20 cellular contexts compared by ENCODE assay signal in the genomic region with DNA sequence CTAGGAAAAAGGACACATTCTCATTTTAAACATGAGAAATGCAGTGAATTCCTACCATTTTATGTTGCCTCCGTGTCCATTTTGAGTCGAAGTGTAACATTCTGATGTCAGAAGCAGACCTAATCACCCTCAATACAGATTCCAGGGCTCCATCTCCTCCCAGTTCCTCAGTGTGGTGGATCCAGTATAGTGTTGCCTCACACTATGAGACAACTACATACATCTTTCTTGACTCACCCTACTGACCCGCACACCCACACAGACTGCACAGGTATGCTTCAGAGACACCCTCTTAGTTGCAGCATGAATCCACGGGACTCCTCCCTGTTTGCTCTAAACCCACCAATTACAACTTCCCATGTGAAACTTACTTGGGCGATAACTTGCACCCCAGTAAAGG.
DNase-seq lines count a peak whose midpoint lies in the region; ATAC-seq and TF ChIP-seq lines count a peak whose summit lies in the region.
"Had no signal": no experiment of that assay in that cellular context is flagged by ENCODE, and none has a peak within 500 bp of the region (broad histone marks: within the 10 kb centered on the region; RNA-seq: fewer than 3 reads in every experiment).

No MANE protein-coding gene starts in this region.

- H3K9me3 ChIP-seq in breast epithelium = no peaks in the 10 kb centered on the region
- H3K9me3 ChIP-seq in RWPE2 (ENCODE audit: severe bottlenecking) = no peaks in the 10 kb centered on the region
- H3K9me3 ChIP-seq: SJSA1 had no signal

- CTCF ChIA-PET in MCF 10A (lab: Yijun Ruan, JAX) = interaction anchor here (0.9 to 1.3 kb wide), 2 partner anchors 11 to 17 kb away, joined by 4 to 5 read pairs; no protein-coding TSS in a partner anchor

- H3K27ac Mint-ChIP-seq in MCF 10A (ENCODE audit: low read depth, unreplicated experiment) = peak overlapping the region; percentile 58
- H3K27ac Mint-ChIP-seq: B cell; CD4-positive, alpha-beta T cell had no signal

- no peaks in the 10 kb centered on the region for H3K27me3 Mint-ChIP-seq in MCF 10A (ENCODE audit: insufficient read depth, unreplicated experiment)
- H3K27me3 Mint-ChIP-seq: B cell; CD4-positive, alpha-beta T cell had no signal

- TF ChIP-seq CTCF in MCF 10A (IDR thresholded peaks at IDR 0.05; ENCODE audit: unreplicated experiment) (no peak), breast epithelium (IDR thresholded peaks at IDR 0.05) (no peak), RWPE2 (IDR thresholded peaks at IDR 0.05; ENCODE audit: poor library complexity, severe bottlenecking) (no peak), foreskin keratinocyte (conservative IDR thresholded peaks at IDR 0.05) (no peak)

- DNase-seq in MCF 10A (ENCODE audit: unreplicated experiment) (peak; percentile 75), breast epithelium (ENCODE audit: low spot score in 2 of 2) (no peak), RWPE2 (ENCODE audit: low spot score) (no peak), foreskin keratinocyte (peak; percentile 84 to 86), hippocampal formation (lab: John Stamatoyannopoulos, UW) (no peak), NCI-H446 treated with DMSO at 0.1 percent for 48 hours (lab: John Stamatoyannopoulos, UW) (no peak), cerebellum (ENCODE audit: low spot score) (no peak)
- DNase-seq in stimulated activated CD8-positive, alpha-beta memory T cell treated with anti-CD3 and anti-CD28 coated beads, Interleukin-4, amount 100 ng/mL, for 48 hours = no peak
- DNase-seq: CD4-positive, alpha-beta T cell; H7; MV-4-11; NCI-H1417; NCI-H1930; NCI-H446; NK-92 treated with Interleukin-12 subunit alpha and Interleukin-12 subunit beta, amount 100 ng/mL, for 24 hours; OCI-M1; RPMI8226 had no signal

- no peaks in the 10 kb centered on the region for H3K36me3 Mint-ChIP-seq in MCF 10A (ENCODE audit: insufficient read depth, unreplicated experiment)

- H3K4me3 ChIP-seq in breast epithelium (no peak overlapping the region), RWPE2 (ENCODE audit: severe bottlenecking) (no peak overlapping the region)
- H3K4me3 ChIP-seq: SJSA1 had no signal

- ATAC-seq in RWPE2 (ENCODE audit: low read depth) (peak; percentile 91), foreskin keratinocyte (peak; percentile 100)

- H3K4me1 Mint-ChIP-seq in MCF 10A (ENCODE audit: insufficient read depth, unreplicated experiment) = peaks cover 11% of the 10 kb centered on the region
- H3K4me1 Mint-ChIP-seq: B cell had no signal

- H3K27ac ChIP-seq in breast epithelium (no peak overlapping the region), RWPE2 (ENCODE audit: poor library complexity, severe bottlenecking) (no peak overlapping the region), foreskin keratinocyte (no peak overlapping the region)
- H3K27ac ChIP-seq: 22Rv1, SJSA1 had no signal

- H3K9me3 Mint-ChIP-seq in MCF 10A (ENCODE audit: unreplicated experiment) = no peaks in the 10 kb centered on the region
- H3K9me3 Mint-ChIP-seq: CD4-positive, alpha-beta T cell had no signal

- intact Hi-C loops in MCF 10A (cut with micrococcal nuclease) = no loop called here
- intact Hi-C loops in breast epithelium (cut with DNase I; ENCODE audit: low total_unique reads) = no loop called here

- H3K4me3 Mint-ChIP-seq in MCF 10A (ENCODE audit: unreplicated experiment) = no peak overlapping the region
- H3K4me3 Mint-ChIP-seq: B cell; CD4-positive, alpha-beta T cell had no signal

- no peaks in the 10 kb centered on the region for H3K36me3 ChIP-seq in breast epithelium
- H3K36me3 ChIP-seq in RWPE2 (ENCODE audit: low read depth) = no peaks in the 10 kb centered on the region
- H3K36me3 ChIP-seq: SJSA1 had no signal

- POLR2A ChIA-PET in MCF 10A (lab: Yijun Ruan, JAX) = interaction anchor here (0.5 to 1.4 kb wide), 5 partner anchors 10 to 192 kb away, joined by 3 to 4 read pairs (median 3); no protein-coding TSS in a partner anchor

- BruUV-seq in MCF 10A (replicated peaks; lab: Mats Ljungman, UMichigan) = no TSS peak

- TF ChIP-seq POLR2A in breast epithelium (IDR thresholded peaks at IDR 0.05) = no peak

- H3K27me3 ChIP-seq in breast epithelium = no peaks in the 10 kb centered on the region
- no peaks in the 10 kb centered on the region for H3K27me3 ChIP-seq in RWPE2 (ENCODE audit: insufficient read depth, poor library complexity, severe bottlenecking)
- H3K27me3 ChIP-seq in foreskin keratinocyte = no peaks in the 10 kb centered on the region

- H3K4me1 ChIP-seq in breast epithelium (no peaks in the 10 kb centered on the region), RWPE2 (ENCODE audit: insufficient read depth, poor library complexity, severe bottlenecking) (no peaks in the 10 kb centered on the region), foreskin keratinocyte (peaks cover 15% of the 10 kb centered on the region)
- H3K4me1 ChIP-seq: SJSA1 had no signal

Comparison
In these comparisons a context has a peak if more than half of its experiments do, and no peak if none do; other contexts are left out.
1. DNase-seq: peak in MCF 10A (single experiment) and foreskin keratinocyte (2 of 2); none in breast epithelium (0 of 2), RWPE2 (single experiment), stimulated activated CD8-positive, alpha-beta memory T cell treated with anti-CD3 and anti-CD28 coated beads, Interleukin-4, amount 100 ng/mL, for 48 hours (single experiment), hippocampal formation (0 of 2), NCI-H446 treated with DMSO at 0.1 percent for 48 hours (single experiment) and cerebellum (single experiment).